ENCODE assay signal across 2 cellular contexts in the genomic region with DNA sequence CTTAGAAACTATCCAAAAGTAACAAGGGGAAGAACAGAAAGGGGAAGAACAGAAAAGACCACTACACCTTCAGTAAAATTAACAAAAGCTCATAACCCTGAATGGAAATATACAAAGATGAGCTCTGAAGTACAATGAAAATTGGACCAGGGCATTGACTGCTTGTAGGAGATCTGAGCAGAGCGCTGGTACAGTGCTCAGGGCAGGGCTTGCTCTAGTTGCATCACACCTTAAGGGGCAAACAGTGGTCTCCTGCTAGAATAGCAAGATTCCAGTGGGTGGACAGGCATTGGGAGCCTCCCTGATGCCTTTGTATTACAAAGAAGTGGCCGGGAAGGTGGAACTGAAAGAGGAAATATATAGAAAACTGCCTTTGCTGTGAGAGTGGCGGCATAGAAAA.
TF ChIP-seq lines count a peak whose summit lies in the region.

No MANE protein-coding gene starts in this region.

TF ChIP-seq in SK-N-SH treated with all-trans-retinoic acid at 6 μM for 48 hours, 23 proteins besides CTCF, POLR2A, EP300 and RAD21 (continued from another document):
- TF ChIP-seq, protein P1, sequence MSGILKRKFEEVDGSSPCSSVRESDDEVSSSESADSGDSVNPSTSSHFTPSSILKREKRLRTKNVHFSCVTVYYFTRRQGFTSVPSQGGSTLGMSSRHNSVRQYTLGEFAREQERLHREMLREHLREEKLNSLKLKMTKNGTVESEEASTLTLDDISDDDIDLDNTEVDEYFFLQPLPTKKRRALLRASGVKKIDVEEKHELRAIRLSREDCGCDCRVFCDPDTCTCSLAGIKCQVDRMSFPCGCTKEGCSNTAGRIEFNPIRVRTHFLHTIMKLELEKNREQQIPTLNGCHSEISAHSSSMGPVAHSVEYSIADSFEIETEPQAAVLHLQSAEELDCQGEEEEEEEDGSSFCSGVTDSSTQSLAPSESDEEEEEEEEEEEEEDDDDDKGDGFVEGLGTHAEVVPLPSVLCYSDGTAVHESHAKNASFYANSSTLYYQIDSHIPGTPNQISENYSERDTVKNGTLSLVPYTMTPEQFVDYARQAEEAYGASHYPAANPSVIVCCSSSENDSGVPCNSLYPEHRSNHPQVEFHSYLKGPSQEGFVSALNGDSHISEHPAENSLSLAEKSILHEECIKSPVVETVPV (CRISPR knock-in tag; IDR thresholded peaks at IDR 0.05): no peak
- TF ChIP-seq RARB (CRISPR knock-in tag; IDR thresholded peaks at IDR 0.05) (no peak), ESRRG (CRISPR knock-in tag; IDR thresholded peaks at IDR 0.05) (no peak), ZFP3 (CRISPR knock-in tag; IDR thresholded peaks at IDR 0.05) (no peak), ZNF70 (CRISPR knock-in tag; IDR thresholded peaks at IDR 0.05) (no peak), ZNF565 (CRISPR knock-in tag; conservative IDR thresholded peaks at IDR 0.05; ENCODE audit: low read depth) (no peak), ZFP30 (CRISPR knock-in tag; IDR thresholded peaks at IDR 0.05) (no peak), BACH2 (CRISPR knock-in tag; IDR thresholded peaks at IDR 0.05; ENCODE audit: borderline replicate concordance) (no peak), ARNTL (CRISPR knock-in tag; IDR thresholded peaks at IDR 0.05; ENCODE audit: borderline replicate concordance, low read depth) (no peak)
- TF ChIP-seq, protein P2, sequence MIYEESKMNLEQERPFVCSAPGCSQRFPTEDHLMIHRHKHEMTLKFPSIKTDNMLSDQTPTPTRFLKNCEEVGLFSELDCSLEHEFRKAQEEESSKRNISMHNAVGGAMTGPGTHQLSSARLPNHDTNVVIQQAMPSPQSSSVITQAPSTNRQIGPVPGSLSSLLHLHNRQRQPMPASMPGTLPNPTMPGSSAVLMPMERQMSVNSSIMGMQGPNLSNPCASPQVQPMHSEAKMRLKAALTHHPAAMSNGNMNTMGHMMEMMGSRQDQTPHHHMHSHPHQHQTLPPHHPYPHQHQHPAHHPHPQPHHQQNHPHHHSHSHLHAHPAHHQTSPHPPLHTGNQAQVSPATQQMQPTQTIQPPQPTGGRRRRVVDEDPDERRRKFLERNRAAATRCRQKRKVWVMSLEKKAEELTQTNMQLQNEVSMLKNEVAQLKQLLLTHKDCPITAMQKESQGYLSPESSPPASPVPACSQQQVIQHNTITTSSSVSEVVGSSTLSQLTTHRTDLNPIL (CRISPR knock-in tag; IDR thresholded peaks at IDR 0.05; ENCODE audit: low read depth): no peak
- TF ChIP-seq, protein P3, sequence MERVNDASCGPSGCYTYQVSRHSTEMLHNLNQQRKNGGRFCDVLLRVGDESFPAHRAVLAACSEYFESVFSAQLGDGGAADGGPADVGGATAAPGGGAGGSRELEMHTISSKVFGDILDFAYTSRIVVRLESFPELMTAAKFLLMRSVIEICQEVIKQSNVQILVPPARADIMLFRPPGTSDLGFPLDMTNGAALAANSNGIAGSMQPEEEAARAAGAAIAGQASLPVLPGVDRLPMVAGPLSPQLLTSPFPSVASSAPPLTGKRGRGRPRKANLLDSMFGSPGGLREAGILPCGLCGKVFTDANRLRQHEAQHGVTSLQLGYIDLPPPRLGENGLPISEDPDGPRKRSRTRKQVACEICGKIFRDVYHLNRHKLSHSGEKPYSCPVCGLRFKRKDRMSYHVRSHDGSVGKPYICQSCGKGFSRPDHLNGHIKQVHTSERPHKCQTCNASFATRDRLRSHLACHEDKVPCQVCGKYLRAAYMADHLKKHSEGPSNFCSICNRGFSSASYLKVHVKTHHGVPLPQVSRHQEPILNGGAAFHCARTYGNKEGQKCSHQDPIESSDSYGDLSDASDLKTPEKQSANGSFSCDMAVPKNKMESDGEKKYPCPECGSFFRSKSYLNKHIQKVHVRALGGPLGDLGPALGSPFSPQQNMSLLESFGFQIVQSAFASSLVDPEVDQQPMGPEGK (CRISPR knock-in tag; IDR thresholded peaks at IDR 0.05; ENCODE audit: borderline replicate concordance): no peak

TF ChIP-seq in SK-N-SH, 30 proteins besides CTCF, POLR2A, EP300 and RAD21 (continued from another document):
- TF ChIP-seq, protein P4, sequence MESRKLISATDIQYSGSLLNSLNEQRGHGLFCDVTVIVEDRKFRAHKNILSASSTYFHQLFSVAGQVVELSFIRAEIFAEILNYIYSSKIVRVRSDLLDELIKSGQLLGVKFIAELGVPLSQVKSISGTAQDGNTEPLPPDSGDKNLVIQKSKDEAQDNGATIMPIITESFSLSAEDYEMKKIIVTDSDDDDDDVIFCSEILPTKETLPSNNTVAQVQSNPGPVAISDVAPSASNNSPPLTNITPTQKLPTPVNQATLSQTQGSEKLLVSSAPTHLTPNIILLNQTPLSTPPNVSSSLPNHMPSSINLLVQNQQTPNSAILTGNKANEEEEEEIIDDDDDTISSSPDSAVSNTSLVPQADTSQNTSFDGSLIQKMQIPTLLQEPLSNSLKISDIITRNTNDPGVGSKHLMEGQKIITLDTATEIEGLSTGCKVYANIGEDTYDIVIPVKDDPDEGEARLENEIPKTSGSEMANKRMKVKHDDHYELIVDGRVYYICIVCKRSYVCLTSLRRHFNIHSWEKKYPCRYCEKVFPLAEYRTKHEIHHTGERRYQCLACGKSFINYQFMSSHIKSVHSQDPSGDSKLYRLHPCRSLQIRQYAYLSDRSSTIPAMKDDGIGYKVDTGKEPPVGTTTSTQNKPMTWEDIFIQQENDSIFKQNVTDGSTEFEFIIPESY (IDR thresholded peaks at IDR 0.05; ENCODE audit: borderline replicate concordance, low read depth): no peak
- no peak for TF ChIP-seq TEAD4 (IDR thresholded peaks at IDR 0.05; ENCODE audit: borderline replicate concordance, insufficient read depth)
- TF ChIP-seq ELF1 (IDR thresholded peaks at IDR 0.05): no peak
- TF ChIP-seq, protein P5, sequence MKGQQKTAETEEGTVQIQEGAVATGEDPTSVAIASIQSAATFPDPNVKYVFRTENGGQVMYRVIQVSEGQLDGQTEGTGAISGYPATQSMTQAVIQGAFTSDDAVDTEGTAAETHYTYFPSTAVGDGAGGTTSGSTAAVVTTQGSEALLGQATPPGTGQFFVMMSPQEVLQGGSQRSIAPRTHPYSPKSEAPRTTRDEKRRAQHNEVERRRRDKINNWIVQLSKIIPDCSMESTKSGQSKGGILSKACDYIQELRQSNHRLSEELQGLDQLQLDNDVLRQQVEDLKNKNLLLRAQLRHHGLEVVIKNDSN (IDR thresholded peaks at IDR 0.05; ENCODE audit: borderline replicate concordance, low read depth): no peak
- TF ChIP-seq RCOR1 (IDR thresholded peaks at IDR 0.05; ENCODE audit: low read length): no peak
- TF ChIP-seq SMC3 (IDR thresholded peaks at IDR 0.05; ENCODE audit: low read depth, low read length): no peak
- TF ChIP-seq GATA2 (CRISPR knock-in tag; IDR thresholded peaks at IDR 0.05): no peak
- TF ChIP-seq EZH2phosphoT487 (IDR thresholded peaks at IDR 0.05; ENCODE audit: borderline replicate concordance, low read depth): no peak
- TF ChIP-seq YY1 (IDR thresholded peaks at IDR 0.05; ENCODE audit: low read depth): no peak
- TF ChIP-seq TCF12 (IDR thresholded peaks at IDR 0.05): no peak
- no peak for TF ChIP-seq MEF2A (IDR thresholded peaks at IDR 0.05; ENCODE audit: borderline replicate concordance, low read depth)
- TF ChIP-seq FOXM1 (IDR thresholded peaks at IDR 0.05; ENCODE audit: low read depth): no peak
TF ChIP-seq in SK-N-SH: peak in this region for 0.
